Comparison of ENCODE assay signal across 13 cellular contexts in genomic region chr11:27926981-27927481, GRCh38.
DNase-seq lines count a peak whose midpoint lies in the region; ATAC-seq, FAIRE-seq and TF ChIP-seq lines count a peak whose summit lies in the region.
"Had no signal": no experiment of that assay in that cellular context is flagged by ENCODE, and none has a peak within 500 bp of the region (broad histone marks: within the 10 kb centered on the region; RNA-seq: fewer than 3 reads in every experiment).

No MANE protein-coding gene starts in this region.

- H3K36me3 Mint-ChIP-seq in astrocyte (ENCODE audit: low read depth, unreplicated experiment), result no peaks in the 10 kb centered on the region
- H3K36me3 Mint-ChIP-seq: natural killer cell had no signal

- H3K36me3 ChIP-seq in astrocyte (ENCODE audit: insufficient read depth, low read length), result no peaks in the 10 kb centered on the region
- H3K36me3 ChIP-seq in tibial artery, result no peaks in the 10 kb centered on the region

- DNase-seq in GM03348 (ENCODE audit: low spot score) (peak; percentile 66), NCI-H524 (lab: John Stamatoyannopoulos, UW) (peak; percentile 82 to 90), astrocyte (ENCODE audit: low read depth) (peak; percentile 99), non-pigmented ciliary epithelial cell (ENCODE audit: low read depth) (peak; percentile 60), tibial artery (no peak)
- DNase-seq in activated CD4-positive, alpha-beta T cell treated with anti-CD3 and anti-CD28 coated beads, Interleukin-2, amount 50 U/mL, for 48 hours, result no peak
- DNase-seq: natural killer cell, NCI-H1417, Right ventricle myocardium superior, substantia nigra had no signal

- peak overlapping the region; percentile 96 for H3K27ac Mint-ChIP-seq in astrocyte (ENCODE audit: unreplicated experiment)
- H3K27ac Mint-ChIP-seq: natural killer cell had no signal

- H3K9me3 ChIP-seq in astrocyte (ENCODE audit: insufficient read depth, low read depth, low read length) (no peaks in the 10 kb centered on the region), tibial artery (peaks cover 0 to 3% (median 0%) of the 10 kb centered on the region in 3 donors)

- no peaks in the 10 kb centered on the region for H3K27me3 Mint-ChIP-seq in astrocyte (ENCODE audit: low read depth, unreplicated experiment)

- peak overlapping the region; percentile 6 for H2AFZ ChIP-seq in astrocyte (ENCODE audit: low read depth, low read length)

- intact Hi-C loops in tibial artery (cut with DNase I; ENCODE audit: low total_unique reads), result no loop called here

- H3K27me3 ChIP-seq in astrocyte (ENCODE audit: insufficient read depth, low read length) (no peaks in the 10 kb centered on the region), tibial artery (no peaks in the 10 kb centered on the region)

- no peaks in the 10 kb centered on the region for H4K20me1 ChIP-seq in astrocyte (ENCODE audit: insufficient read depth, low read length)

- H3K4me1 ChIP-seq in astrocyte (ENCODE audit: insufficient read depth, low read length) (peaks cover 4% of the 10 kb centered on the region), tibial artery (no peaks in the 10 kb centered on the region)

- H3K4me3 ChIP-seq in astrocyte (ENCODE audit: insufficient read depth, low read depth, low read length) (no peak overlapping the region), tibial artery (no peak overlapping the region)

- ATAC-seq in GM18858 (IDR thresholded peaks at IDR 0.05; ENCODE audit: unreplicated experiment), result no peak
- no peak for ATAC-seq in HG03571 (IDR thresholded peaks at IDR 0.05; ENCODE audit: unreplicated experiment)
- ATAC-seq: natural killer cell had no signal

- peaks cover 3% of the 10 kb centered on the region for H3K9me3 Mint-ChIP-seq in astrocyte (ENCODE audit: unreplicated experiment)

- peak overlapping the region; percentile 18 for H3K27ac ChIP-seq in astrocyte (ENCODE audit: low read depth, low read length)
- no peak overlapping the region for H3K27ac ChIP-seq in tibial artery

- peak overlapping the region; percentile 27 for H3K4me2 ChIP-seq in astrocyte (ENCODE audit: low read length)

- peak; percentile 92 for FAIRE-seq in astrocyte (lab: Jason Lieb, UNC)

- no peak overlapping the region for H3K4me3 Mint-ChIP-seq in astrocyte (ENCODE audit: unreplicated experiment)
- H3K4me3 Mint-ChIP-seq: central memory CD8-positive, alpha-beta T cell; natural killer cell had no signal

- H3K79me2 ChIP-seq in astrocyte (ENCODE audit: insufficient read depth, low read length), result no peaks in the 10 kb centered on the region

- no peak overlapping the region for H3K9ac ChIP-seq in astrocyte (ENCODE audit: low read length)

- H3K4me1 Mint-ChIP-seq in astrocyte (ENCODE audit: low read depth, unreplicated experiment), result peaks cover 18% of the 10 kb centered on the region
- H3K4me1 Mint-ChIP-seq: natural killer cell had no signal

- TF ChIP-seq CTCF in astrocyte (IDR thresholded peaks at IDR 0.05; ENCODE audit: insufficient read depth, low read depth, low read length), result no peak
- TF ChIP-seq CTCF in tibial artery (IDR thresholded peaks at IDR 0.05), result no peak

Comparison
In these comparisons a context has a peak if more than half of its experiments do, and no peak if none do; other contexts are left out.
1. DNase-seq: peak in GM03348 (single experiment), NCI-H524 (2 of 2), astrocyte (single experiment) and non-pigmented ciliary epithelial cell (single experiment); none in tibial artery (0 of 2) and activated CD4-positive, alpha-beta T cell treated with anti-CD3 and anti-CD28 coated beads, Interleukin-2, amount 50 U/mL, for 48 hours (0 of 2).